Comparison of ENCODE assay signal across 8 cellular contexts in the genomic region with DNA sequence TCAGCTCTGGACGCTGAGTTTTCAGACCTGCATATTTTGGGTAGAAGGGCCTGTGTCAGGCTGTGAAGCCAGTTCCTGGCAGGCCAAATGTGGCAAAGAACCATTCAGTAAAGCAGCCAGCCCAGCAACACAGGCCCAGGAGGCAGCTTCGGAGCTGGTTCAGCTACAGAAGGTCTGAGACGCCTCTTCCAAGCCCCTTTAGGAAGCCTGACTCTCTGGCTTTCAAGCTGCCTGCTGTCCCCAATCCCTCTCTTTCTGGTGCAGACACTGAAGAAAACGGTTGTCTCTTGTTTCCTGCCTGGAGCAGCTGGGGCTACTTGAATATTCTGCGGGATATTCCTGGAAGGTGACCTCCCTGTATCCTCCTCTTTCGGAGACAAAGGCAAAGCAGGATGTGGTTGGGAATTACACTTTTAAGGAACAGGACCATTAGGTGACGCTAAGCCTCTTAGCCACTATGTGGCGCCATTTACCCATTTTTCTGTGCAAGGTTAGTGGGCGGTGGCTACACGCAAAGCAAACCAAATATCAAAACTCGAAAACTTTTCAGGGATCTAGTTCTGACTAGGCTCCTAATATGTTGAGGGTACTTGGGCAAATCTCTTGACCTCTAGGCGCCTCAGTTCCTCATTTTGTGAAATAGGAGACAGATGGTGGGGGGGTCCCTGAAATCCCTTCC. TPM values are rescaled to one million over a fixed set of nuclear protein-coding genes. Genes with fewer than 3 reads are reported as not detected.
A peak's percentile ranks its signal among the peaks of the same experiment; 100 is the strongest.
DNase-seq lines count a peak whose midpoint lies in the region; ATAC-seq and TF ChIP-seq lines count a peak whose summit lies in the region.

No MANE protein-coding gene starts in this region.

- peak; percentile 34 to 73 (median 63) for DNase-seq in CD4-positive, CD25-positive, alpha-beta regulatory T cell
- DNase-seq in NCI-H345 (lab: John Stamatoyannopoulos, UW) (peak; percentile 32), dorsolateral prefrontal cortex (peak in 6 of 10 donors; percentile 9 to 58 (median 50)), lung microvascular endothelial cell (ENCODE audit: low read depth in 2 of 2) (peak; percentile 67 to 78), stomach (peak; percentile 65)
- peak; percentile 45 to 70 for DNase-seq in activated CD4-positive, alpha-beta T cell treated with anti-CD3 and anti-CD28 coated beads for 4 hours

- H3K9me3 ChIP-seq in CD4-positive, CD25-positive, alpha-beta regulatory T cell (ENCODE audit: control insufficient read depth in 2 of 2, low read length in 2 of 2) = no peaks in the 10 kb centered on the region
- H3K9me3 ChIP-seq in stomach = no peaks in the 10 kb centered on the region

- no peak for TF ChIP-seq POLR2A in stomach (IDR thresholded peaks at IDR 0.05)

- H3K36me3 Mint-ChIP-seq in CD4-positive, CD25-positive, alpha-beta regulatory T cell = no peaks in the 10 kb centered on the region

- TF ChIP-seq EP300 in stomach (IDR thresholded peaks at IDR 0.05) = no peak

- H3K4me1 ChIP-seq in CD4-positive, CD25-positive, alpha-beta regulatory T cell (ENCODE audit: control insufficient read depth, insufficient read depth, low read length, poor library complexity, severe bottlenecking) = peaks cover 3% of the 10 kb centered on the region
- H3K4me1 ChIP-seq in stomach = peaks cover 0 to 9% (median 5%) of the 10 kb centered on the region in 4 donors

- H3K4me3 ChIP-seq in CD4-positive, CD25-positive, alpha-beta regulatory T cell (ENCODE audit: low read depth, low read length) = no peak overlapping the region
- H3K4me3 ChIP-seq in dorsolateral prefrontal cortex = peak overlapping the region in 1 of 59 donors; percentile 36
- no peak overlapping the region for H3K4me3 ChIP-seq in stomach

- WGBS in stomach, 5 donors = 4 to 16% (median 10%) methylated on average over 9 to 12 of the region's 12 CpGs

- no peak overlapping the region for H3K27ac ChIP-seq in CD4-positive, CD25-positive, alpha-beta regulatory T cell (ENCODE audit: insufficient read depth, low read length, poor library complexity, severe bottlenecking)
- H3K27ac ChIP-seq in dorsolateral prefrontal cortex = no peak overlapping the region
- H3K27ac ChIP-seq in stomach = no peak overlapping the region

- H3K27me3 ChIP-seq in CD4-positive, CD25-positive, alpha-beta regulatory T cell (ENCODE audit: control insufficient read depth, insufficient read depth, low read length) = no peaks in the 10 kb centered on the region
- peaks cover 0 to 70% (median 15%) of the 10 kb centered on the region in 45 donors for H3K27me3 ChIP-seq in dorsolateral prefrontal cortex
- peaks cover 0 to 3% (median 0%) of the 10 kb centered on the region in 3 donors for H3K27me3 ChIP-seq in stomach

- TF ChIP-seq CTCF in dorsolateral prefrontal cortex (IDR thresholded peaks at IDR 0.05 in 54 of 56, conservative IDR thresholded peaks at IDR 0.05 in 2 of 56; ENCODE audit: low read depth in 1 of 56, partially characterized antibody in 56 of 56) = peak; percentile 37 to 85 (median 74)
- TF ChIP-seq CTCF in stomach (IDR thresholded peaks at IDR 0.05) = peak in 4 of 7 experiments; percentile 50 to 71 (median 58)

- intact Hi-C loops in dorsolateral prefrontal cortex (cut with DNase I) (loop anchor here (5.0 to 10.0 kb wide), 4 partner anchors 403 to 1151 kb away; no protein-coding TSS in a partner anchor), stomach (cut with DNase I; ENCODE audit: low total_unique reads) (loop anchor here (5.0 kb wide), 1 partner anchor 406 kb away; no protein-coding TSS in a partner anchor)

- no peak overlapping the region for H3K4me3 Mint-ChIP-seq in CD4-positive, CD25-positive, alpha-beta regulatory T cell

- H3K27ac Mint-ChIP-seq in CD4-positive, CD25-positive, alpha-beta regulatory T cell = peak overlapping the region in 1 of 3 donors; percentile 80

- H3K9me3 Mint-ChIP-seq in CD4-positive, CD25-positive, alpha-beta regulatory T cell = peaks cover 0 to 2% (median 0%) of the 10 kb centered on the region in 7 donors

- H3K36me3 ChIP-seq in CD4-positive, CD25-positive, alpha-beta regulatory T cell (ENCODE audit: control insufficient read depth, insufficient read depth, low read length) = no peaks in the 10 kb centered on the region
- H3K36me3 ChIP-seq in stomach = no peaks in the 10 kb centered on the region

- H3K27me3 Mint-ChIP-seq in CD4-positive, CD25-positive, alpha-beta regulatory T cell = no peaks in the 10 kb centered on the region

- peaks cover 0 to 7% (median 0%) of the 10 kb centered on the region in 4 donors for H3K4me1 Mint-ChIP-seq in CD4-positive, CD25-positive, alpha-beta regulatory T cell

- peak; percentile 40 to 55 for ATAC-seq in CD4-positive, CD25-positive, alpha-beta regulatory T cell (ENCODE audit: low read depth in 2 of 2)
- peak; percentile 90 for ATAC-seq in GM18909 (IDR thresholded peaks at IDR 0.05; ENCODE audit: poor library complexity, unreplicated experiment)
- ATAC-seq in HG03103 (IDR thresholded peaks at IDR 0.05; ENCODE audit: low read depth, unreplicated experiment) = peak; percentile 86

RNA-seq across cellular contexts. Expression of a gene that starts 47.2 kb away (rescaled TPM):
- total RNA-seq in CD4-positive, CD25-positive, alpha-beta regulatory T cell = 39.1 TPM
- 10 to 100 TPM; 29.6 to 37.6 (median 33.7) TPM for polyA plus RNA-seq in CD4-positive, CD25-positive, alpha-beta regulatory T cell
- total RNA-seq in dorsolateral prefrontal cortex (10 to 100 TPM; 31.2 to 76.2 (median 51.0) TPM), lung microvascular endothelial cell (10.9 and 14.4 TPM in 2 replicates), stomach (10 to 100 TPM in 3 of 5 donors, 1 to 10 TPM in 2; 1.4 to 23.7 (median 19.6) TPM)
- polyA plus RNA-seq in stomach = 10 to 100 TPM; 13.8 to 23.0 (median 18.0) TPM
